ENCODE assay signal across 1 cellular context in the genomic region with DNA sequence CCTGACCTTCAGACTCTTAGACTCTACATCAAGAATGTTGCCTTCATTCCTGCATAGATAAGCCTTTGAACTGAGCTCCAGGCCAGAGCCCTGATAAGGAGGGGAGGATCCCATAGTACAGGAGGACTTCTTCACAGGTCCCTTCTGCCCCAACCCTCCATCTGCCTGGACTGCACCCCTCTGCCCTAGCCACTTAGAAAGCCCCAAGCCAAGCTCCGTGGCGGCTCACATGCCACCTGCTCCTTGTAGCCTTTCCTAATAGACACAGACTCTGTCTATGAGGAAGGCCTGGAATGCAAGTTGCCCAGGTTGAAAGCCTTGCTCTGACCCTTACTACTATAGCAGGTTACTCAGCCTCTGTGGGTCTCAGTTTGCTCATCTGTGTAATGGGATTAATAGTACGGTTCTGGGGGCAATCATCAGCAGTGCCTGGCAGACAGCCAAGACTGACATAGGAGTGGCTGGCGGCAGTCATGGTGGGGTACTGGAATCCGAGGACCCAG.
TF ChIP-seq lines count a peak whose summit lies in the region.

No MANE protein-coding gene starts in this region.

TF ChIP-seq in Ishikawa, 13 proteins besides CTCF, POLR2A, EP300 and RAD21:
- TF ChIP-seq YY1 (IDR thresholded peaks at IDR 0.05; ENCODE audit: low read depth) (no peak), NFIC (IDR thresholded peaks at IDR 0.05) (0 out of 2 replicates have a peak, but pooled peaks have one; percentile 23), USF1 (IDR thresholded peaks at IDR 0.05) (no peak), FOXM1 (IDR thresholded peaks at IDR 0.05; ENCODE audit: borderline replicate concordance, low read depth) (no peak), TEAD4 (IDR thresholded peaks at IDR 0.05) (no peak)
- TF ChIP-seq, protein P1, sequence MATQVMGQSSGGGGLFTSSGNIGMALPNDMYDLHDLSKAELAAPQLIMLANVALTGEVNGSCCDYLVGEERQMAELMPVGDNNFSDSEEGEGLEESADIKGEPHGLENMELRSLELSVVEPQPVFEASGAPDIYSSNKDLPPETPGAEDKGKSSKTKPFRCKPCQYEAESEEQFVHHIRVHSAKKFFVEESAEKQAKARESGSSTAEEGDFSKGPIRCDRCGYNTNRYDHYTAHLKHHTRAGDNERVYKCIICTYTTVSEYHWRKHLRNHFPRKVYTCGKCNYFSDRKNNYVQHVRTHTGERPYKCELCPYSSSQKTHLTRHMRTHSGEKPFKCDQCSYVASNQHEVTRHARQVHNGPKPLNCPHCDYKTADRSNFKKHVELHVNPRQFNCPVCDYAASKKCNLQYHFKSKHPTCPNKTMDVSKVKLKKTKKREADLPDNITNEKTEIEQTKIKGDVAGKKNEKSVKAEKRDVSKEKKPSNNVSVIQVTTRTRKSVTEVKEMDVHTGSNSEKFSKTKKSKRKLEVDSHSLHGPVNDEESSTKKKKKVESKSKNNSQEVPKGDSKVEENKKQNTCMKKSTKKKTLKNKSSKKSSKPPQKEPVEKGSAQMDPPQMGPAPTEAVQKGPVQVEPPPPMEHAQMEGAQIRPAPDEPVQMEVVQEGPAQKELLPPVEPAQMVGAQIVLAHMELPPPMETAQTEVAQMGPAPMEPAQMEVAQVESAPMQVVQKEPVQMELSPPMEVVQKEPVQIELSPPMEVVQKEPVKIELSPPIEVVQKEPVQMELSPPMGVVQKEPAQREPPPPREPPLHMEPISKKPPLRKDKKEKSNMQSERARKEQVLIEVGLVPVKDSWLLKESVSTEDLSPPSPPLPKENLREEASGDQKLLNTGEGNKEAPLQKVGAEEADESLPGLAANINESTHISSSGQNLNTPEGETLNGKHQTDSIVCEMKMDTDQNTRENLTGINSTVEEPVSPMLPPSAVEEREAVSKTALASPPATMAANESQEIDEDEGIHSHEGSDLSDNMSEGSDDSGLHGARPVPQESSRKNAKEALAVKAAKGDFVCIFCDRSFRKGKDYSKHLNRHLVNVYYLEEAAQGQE (IDR thresholded peaks at IDR 0.05; ENCODE audit: low read depth) = no peak
